Comparison of ENCODE assay signal across 9 cellular contexts in the genomic region with DNA sequence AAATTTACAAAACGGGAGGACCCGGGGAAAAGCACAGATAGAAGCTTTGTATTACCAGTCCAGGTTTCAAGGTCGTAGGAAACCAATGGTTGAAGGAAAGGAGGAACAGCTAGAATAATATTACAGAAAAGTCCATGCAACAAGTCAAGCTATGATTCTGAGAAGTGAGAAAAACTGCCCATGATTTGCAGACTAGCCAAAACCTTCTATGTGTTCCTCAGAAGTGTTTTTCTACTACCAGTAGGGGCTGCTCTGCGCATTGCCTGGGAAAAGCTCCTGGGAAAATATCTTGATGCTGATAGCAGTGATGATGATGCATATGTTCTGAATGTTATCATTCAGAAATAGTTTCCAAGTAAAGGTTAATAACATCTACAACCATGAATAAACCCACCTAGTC. TPM values are rescaled to one million over a fixed set of nuclear protein-coding genes. Genes with fewer than 3 reads are reported as not detected.
DNase-seq lines count a peak whose midpoint lies in the region; ATAC-seq and TF ChIP-seq lines count a peak whose summit lies in the region.
"Had no signal": no experiment of that assay in that cellular context is flagged by ENCODE, and none has a peak within 500 bp of the region (broad histone marks: within the 10 kb centered on the region; RNA-seq: fewer than 3 reads in every experiment).

No MANE protein-coding gene starts in this region.

- H2AFZ ChIP-seq in SK-N-SH (ENCODE audit: low read depth) = no peak overlapping the region

- POLR2A ChIA-PET in SK-N-SH (lab: Yijun Ruan, JAX) = interaction anchor here (0.6 kb wide), 1 partner anchor 1165 kb away, joined by 3 read pairs; no protein-coding TSS in a partner anchor
- POLR2A ChIA-PET in activated CD4-positive, alpha-beta T cell treated with anti-CD3 and anti-CD28 coated beads for 36 hours (lab: Charles Lee) = no interaction called here

- TF ChIP-seq CTCF in left ventricle myocardium inferior (IDR thresholded peaks at IDR 0.05; ENCODE audit: borderline replicate concordance) (peak; percentile 36), SK-N-SH (IDR thresholded peaks at IDR 0.05) (peak; percentile 43), vagina (IDR thresholded peaks at IDR 0.05) (peak in 1 of 3 experiments; percentile 35)

- peaks cover 31% of the 10 kb centered on the region for H3K27me3 Mint-ChIP-seq in activated CD4-positive, alpha-beta T cell treated with anti-CD3 and anti-CD28 coated beads for 36 hours

- H3K27ac Mint-ChIP-seq in activated CD4-positive, alpha-beta T cell treated with anti-CD3 and anti-CD28 coated beads for 36 hours = no peak overlapping the region

- TF ChIP-seq POLR2A in vagina (IDR thresholded peaks at IDR 0.05) = no peak

- intact Hi-C loops in left ventricle myocardium inferior (cut with micrococcal nuclease) (no loop called here), cardiac septum (cut with DNase I) (no loop called here), vagina (cut with DNase I) (no loop called here)
- intact Hi-C loops in activated CD4-positive, alpha-beta T cell treated with anti-CD3 and anti-CD28 coated beads for 36 hours (cut with DNase I, micrococcal nuclease) = no loop called here

- H3K9me3 ChIP-seq in left ventricle myocardium inferior (replicated peaks) (no peaks in the 10 kb centered on the region), SK-N-SH (no peaks in the 10 kb centered on the region), vagina (no peaks in the 10 kb centered on the region)

- ATAC-seq in activated CD4-positive, alpha-beta T cell treated with anti-CD3 and anti-CD28 coated beads for 36 hours = no peak
- ATAC-seq in GM19463 (IDR thresholded peaks at IDR 0.05; ENCODE audit: unreplicated experiment) = no peak

- CTCF ChIA-PET in SK-N-SH (lab: Yijun Ruan, JAX) = interaction anchor here (0.6 to 3.5 kb wide), 29 partner anchors 10 to 1414 kb away, joined by 3 to 25 read pairs (median 3); no protein-coding TSS in a partner anchor
- CTCF ChIA-PET in activated CD4-positive, alpha-beta T cell treated with anti-CD3 and anti-CD28 coated beads for 36 hours (lab: Charles Lee) = interaction anchor here (0.8 kb wide), 1 partner anchor 626 kb away, joined by 3 read pairs; no protein-coding TSS in a partner anchor

- 15% methylated on average over 4 of the region's 4 CpGs for WGBS in SK-N-SH (ENCODE audit: low lambda C conversion rate)

- DNase-seq in left ventricle myocardium inferior = no peak
- DNase-seq in cardiac septum (ENCODE audit: low spot score) = no peak
- DNase-seq in SK-N-SH = peak; percentile 57
- DNase-seq in iPS-NIHi11 (ENCODE audit: low spot score) = peak; percentile 18
- no peak for DNase-seq in vagina (ENCODE audit: extremely low spot score in 2 of 2)
- no peak for DNase-seq in activated CD4-positive, alpha-beta T cell treated with anti-CD3 and anti-CD28 coated beads for 36 hours
- no peak for DNase-seq in T1000 (lab: John Stamatoyannopoulos, UW)

- H3K4me2 ChIP-seq in SK-N-SH = no peak overlapping the region

- H3K4me3 ChIP-seq in left ventricle myocardium inferior (peak overlapping the region; percentile 57), SK-N-SH (ENCODE audit: low read depth in 2 of 2, low read length in 1 of 2) (no peak overlapping the region), vagina (peak overlapping the region; percentile 48 to 50)

- H3K79me2 ChIP-seq in SK-N-SH (ENCODE audit: insufficient read depth) = no peaks in the 10 kb centered on the region

- no peaks in the 10 kb centered on the region for H3K9me3 Mint-ChIP-seq in activated CD4-positive, alpha-beta T cell treated with anti-CD3 and anti-CD28 coated beads for 36 hours (ENCODE audit: low read depth)

- peak; percentile 79 for TF ChIP-seq RAD21 in SK-N-SH (IDR thresholded peaks at IDR 0.05; ENCODE audit: low read length)

- H3K4me3 Mint-ChIP-seq in activated CD4-positive, alpha-beta T cell treated with anti-CD3 and anti-CD28 coated beads for 36 hours = no peak overlapping the region

- no peaks in the 10 kb centered on the region for H3K9me2 ChIP-seq in SK-N-SH

- H3K36me3 Mint-ChIP-seq in activated CD4-positive, alpha-beta T cell treated with anti-CD3 and anti-CD28 coated beads for 36 hours (ENCODE audit: low read depth) = no peaks in the 10 kb centered on the region

- peaks cover 2% of the 10 kb centered on the region for H3K4me1 Mint-ChIP-seq in activated CD4-positive, alpha-beta T cell treated with anti-CD3 and anti-CD28 coated beads for 36 hours

- H3K27me3 ChIP-seq in left ventricle myocardium inferior (ENCODE audit: low read depth) (peaks cover 66% of the 10 kb centered on the region), SK-N-SH (ENCODE audit: insufficient read depth) (peaks cover 27% of the 10 kb centered on the region; the same call in 1 of the 2 replicates), vagina (no peaks in the 10 kb centered on the region)

- TF ChIP-seq EP300 in SK-N-SH (IDR thresholded peaks at IDR 0.05; ENCODE audit: borderline replicate concordance in 1 of 2, low read depth in 1 of 2, low read length in 1 of 2) = no peak

- H3K9ac ChIP-seq in SK-N-SH = no peak overlapping the region

- H4K20me1 ChIP-seq in SK-N-SH (ENCODE audit: insufficient read depth) = no peaks in the 10 kb centered on the region

- H3K4me1 ChIP-seq in left ventricle myocardium inferior = peaks cover 23% of the 10 kb centered on the region
- peaks cover 0 to 12% of the 10 kb centered on the region in 2 experiments; a peak in 2 of 4 replicates for H3K4me1 ChIP-seq in SK-N-SH (ENCODE audit: control insufficient read depth in 1 of 2, insufficient read depth in 2 of 2, low read depth in 1 of 2, low read length in 1 of 2)
- peaks cover 27% of the 10 kb centered on the region for H3K4me1 ChIP-seq in vagina

- no peaks in the 10 kb centered on the region for H3K36me3 ChIP-seq in left ventricle myocardium inferior
- no peaks in the 10 kb centered on the region for H3K36me3 ChIP-seq in SK-N-SH (replicated peaks in 1 of 2; ENCODE audit: control insufficient read depth in 1 of 2, insufficient read depth in 2 of 2, low read length in 1 of 2)
- H3K36me3 ChIP-seq in vagina = no peaks in the 10 kb centered on the region

- no peak overlapping the region for H3K27ac ChIP-seq in left ventricle myocardium inferior (replicated peaks)
- H3K27ac ChIP-seq in SK-N-SH (ENCODE audit: low read depth in 2 of 2, low read length in 1 of 2) = no peak overlapping the region
- no peak overlapping the region for H3K27ac ChIP-seq in vagina

- no peaks in the 10 kb centered on the region for H3F3A ChIP-seq in SK-N-SH (replicated peaks; ENCODE audit: insufficient read depth)

TF ChIP-seq in SK-N-SH, 30 proteins besides CTCF, POLR2A, EP300 and RAD21:
- TF ChIP-seq FOSL2 (IDR thresholded peaks at IDR 0.05; ENCODE audit: borderline replicate concordance, low read depth) (no peak), SMC3 (IDR thresholded peaks at IDR 0.05; ENCODE audit: low read depth, low read length) (peak; percentile 30; the same call in 1 of the 2 replicates)

RNA-seq across cellular contexts. Expression of a gene that starts 2.2 kb away (rescaled TPM):
- total RNA-seq in left ventricle myocardium inferior (0.14 TPM), cardiac septum (not detected), vagina (24.8 TPM)
- 0.02 TPM in 2 replicates for polyA plus RNA-seq in SK-N-SH (2012; rRNA removed)
- polyA plus RNA-seq in SK-N-SH (2012; cell fraction: cytosol; rRNA removed) = not detected in 2 replicates
- polyA plus RNA-seq in SK-N-SH (2012; cell fraction: nucleus; rRNA removed) = not detected in 2 replicates
- not detected for total RNA-seq in activated CD4-positive, alpha-beta T cell treated with anti-CD3 and anti-CD28 coated beads for 36 hours
- total RNA-seq: Daoy had no signal

Comparison
In these comparisons a context has a peak if more than half of its experiments do, and no peak if none do; other contexts are left out.
1. DNase-seq: peak in SK-N-SH (single experiment) and iPS-NIHi11 (single experiment); none in left ventricle myocardium inferior (single experiment), cardiac septum (single experiment), vagina (0 of 2), activated CD4-positive, alpha-beta T cell treated with anti-CD3 and anti-CD28 coated beads for 36 hours (single experiment) and T1000 (single experiment).
2. H3K4me3 ChIP-seq: peak in left ventricle myocardium inferior (single experiment) and vagina (2 of 2); none in SK-N-SH (0 of 2).
3. RNA of a gene that starts 2.2 kb away (total RNA-seq): 24.8 TPM in vagina (single experiment); 0.14 TPM in left ventricle myocardium inferior (single experiment), not detected in cardiac septum (single experiment) and not detected in activated CD4-positive, alpha-beta T cell treated with anti-CD3 and anti-CD28 coated beads for 36 hours; every median in the first group is over 10 times any median in the second.